1 cellular context compared by ENCODE assay signal in the genomic region with DNA sequence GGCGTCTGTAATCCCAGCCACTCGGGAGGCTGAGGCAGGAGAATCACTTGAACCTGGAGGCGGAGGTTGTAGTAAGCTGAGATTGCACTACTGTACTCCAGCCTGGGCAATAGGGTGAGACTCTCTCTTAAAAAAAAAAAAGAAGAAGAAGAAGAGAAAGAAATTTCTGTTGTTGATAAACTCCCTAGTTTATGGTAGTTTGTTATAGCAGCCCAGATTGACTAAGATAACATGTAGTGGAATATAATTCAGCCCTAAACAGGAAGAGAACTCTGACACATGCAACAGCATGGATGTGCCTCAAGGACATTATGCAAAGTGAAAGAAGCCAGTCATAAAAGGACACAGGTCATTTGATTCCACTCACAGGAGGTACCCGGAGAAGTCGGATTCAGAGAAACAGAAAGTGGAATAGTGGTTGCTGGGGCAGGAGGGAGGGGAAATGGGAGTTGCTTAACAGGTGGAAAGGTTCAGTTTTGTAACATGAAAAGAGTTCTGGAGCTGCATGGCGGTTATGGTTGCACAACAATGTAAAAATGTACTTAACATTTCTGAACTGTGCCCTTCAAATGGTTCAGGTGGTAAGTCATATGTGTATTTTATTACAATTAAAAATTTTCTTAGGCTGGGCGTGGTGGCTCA.
TF ChIP-seq lines count a peak whose summit lies in the region.

No MANE protein-coding gene starts in this region.

TF ChIP-seq in HepG2, 621 proteins besides CTCF, POLR2A, EP300 and RAD21 (continued from another document and continues in another):
- TF ChIP-seq, protein P1, sequence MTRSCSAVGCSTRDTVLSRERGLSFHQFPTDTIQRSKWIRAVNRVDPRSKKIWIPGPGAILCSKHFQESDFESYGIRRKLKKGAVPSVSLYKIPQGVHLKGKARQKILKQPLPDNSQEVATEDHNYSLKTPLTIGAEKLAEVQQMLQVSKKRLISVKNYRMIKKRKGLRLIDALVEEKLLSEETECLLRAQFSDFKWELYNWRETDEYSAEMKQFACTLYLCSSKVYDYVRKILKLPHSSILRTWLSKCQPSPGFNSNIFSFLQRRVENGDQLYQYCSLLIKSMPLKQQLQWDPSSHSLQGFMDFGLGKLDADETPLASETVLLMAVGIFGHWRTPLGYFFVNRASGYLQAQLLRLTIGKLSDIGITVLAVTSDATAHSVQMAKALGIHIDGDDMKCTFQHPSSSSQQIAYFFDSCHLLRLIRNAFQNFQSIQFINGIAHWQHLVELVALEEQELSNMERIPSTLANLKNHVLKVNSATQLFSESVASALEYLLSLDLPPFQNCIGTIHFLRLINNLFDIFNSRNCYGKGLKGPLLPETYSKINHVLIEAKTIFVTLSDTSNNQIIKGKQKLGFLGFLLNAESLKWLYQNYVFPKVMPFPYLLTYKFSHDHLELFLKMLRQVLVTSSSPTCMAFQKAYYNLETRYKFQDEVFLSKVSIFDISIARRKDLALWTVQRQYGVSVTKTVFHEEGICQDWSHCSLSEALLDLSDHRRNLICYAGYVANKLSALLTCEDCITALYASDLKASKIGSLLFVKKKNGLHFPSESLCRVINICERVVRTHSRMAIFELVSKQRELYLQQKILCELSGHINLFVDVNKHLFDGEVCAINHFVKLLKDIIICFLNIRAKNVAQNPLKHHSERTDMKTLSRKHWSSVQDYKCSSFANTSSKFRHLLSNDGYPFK (CRISPR knock-in tag; IDR thresholded peaks at IDR 0.05; ENCODE audit: borderline replicate concordance): no peak
- TF ChIP-seq SMARCE1 (IDR thresholded peaks at IDR 0.05; ENCODE audit: borderline replicate concordance) (no peak), ZBTB37 (CRISPR knock-in tag; IDR thresholded peaks at IDR 0.05) (no peak), ZZZ3 (CRISPR knock-in tag; IDR thresholded peaks at IDR 0.05; ENCODE audit: borderline replicate concordance) (no peak), HNRNPUL1 (IDR thresholded peaks at IDR 0.05; ENCODE audit: low read depth, low read length) (no peak), RBM39 (IDR thresholded peaks at IDR 0.05; ENCODE audit: low read depth, low read length, poor library complexity, severe bottlenecking) (no peak), XRCC5 (optimal IDR thresholded peaks at IDR 0.05; ENCODE audit: low read length) (no peak), ZNF431 (CRISPR knock-in tag; IDR thresholded peaks at IDR 0.05; ENCODE audit: borderline replicate concordance, low read depth) (no peak), THAP11 (CRISPR knock-in tag; IDR thresholded peaks at IDR 0.05) (peak; percentile 79), FOXP1 (IDR thresholded peaks at IDR 0.05) (no peak), FOXP1 (CRISPR knock-in tag; IDR thresholded peaks at IDR 0.05) (peak; percentile 83), RCOR2 (CRISPR knock-in tag; IDR thresholded peaks at IDR 0.05) (peak; percentile 99), ZBTB26 (CRISPR knock-in tag; IDR thresholded peaks at IDR 0.05; ENCODE audit: borderline replicate concordance) (peak; percentile 62; the same call in 1 of the 2 replicates), ZNF761 (CRISPR knock-in tag; conservative IDR thresholded peaks at IDR 0.05) (0 out of 2 replicates have a peak, but pooled peaks have one; percentile 1), FOXP4 (CRISPR knock-in tag; IDR thresholded peaks at IDR 0.05) (peak; percentile 89), HMG20B (CRISPR knock-in tag; conservative IDR thresholded peaks at IDR 0.05) (0 out of 2 replicates have a peak, but pooled peaks have one; percentile 38), GATA4 (IDR thresholded peaks at IDR 0.05; ENCODE audit: borderline replicate concordance, low read depth) (peak; percentile 57; the same call in 1 of the 2 replicates), TOE1 (CRISPR knock-in tag; IDR thresholded peaks at IDR 0.05) (peak; percentile 79; the same call in 1 of the 2 replicates), BRCA1 (CRISPR knock-in tag; IDR thresholded peaks at IDR 0.05) (0 out of 2 replicates have a peak, but pooled peaks have one; percentile 79), ZNF30 (CRISPR knock-in tag; IDR thresholded peaks at IDR 0.05) (no peak), SALL2 (CRISPR knock-in tag; IDR thresholded peaks at IDR 0.05) (0 out of 2 replicates have a peak, but pooled peaks have one; percentile 51), ESRRA (CRISPR knock-in tag; IDR thresholded peaks at IDR 0.05; ENCODE audit: low read depth) (peak; percentile 57), FOSL2 (CRISPR knock-in tag; IDR thresholded peaks at IDR 0.05) (peak; percentile 83), ZBTB7B (CRISPR knock-in tag; IDR thresholded peaks at IDR 0.05) (peak; percentile 78; the same call in 1 of the 2 replicates), ZNF10 (CRISPR knock-in tag; IDR thresholded peaks at IDR 0.05; ENCODE audit: borderline replicate concordance, low read depth) (no peak), MEIS2 (CRISPR knock-in tag; IDR thresholded peaks at IDR 0.05) (peak; percentile 38; the same call in 1 of the 2 replicates), ZNF784 (CRISPR knock-in tag; IDR thresholded peaks at IDR 0.05; ENCODE audit: borderline replicate concordance) (no peak), USF2 (IDR thresholded peaks at IDR 0.05; ENCODE audit: low read depth, low read length) (no peak), USF2 (CRISPR knock-in tag; IDR thresholded peaks at IDR 0.05; ENCODE audit: borderline replicate concordance) (no peak), GLMP (CRISPR knock-in tag; IDR thresholded peaks at IDR 0.05; ENCODE audit: borderline replicate concordance) (no peak), TARDBP (CRISPR knock-in tag; IDR thresholded peaks at IDR 0.05) (peak; percentile 79), ZFP90 (CRISPR knock-in tag; IDR thresholded peaks at IDR 0.05; ENCODE audit: borderline replicate concordance) (peak; percentile 37), MAX (IDR thresholded peaks at IDR 0.05) (peak; percentile 56; the same call in 1 of the 2 replicates), HNF4A (CRISPR knock-in tag; IDR thresholded peaks at IDR 0.05) (peak; percentile 94)
- TF ChIP-seq, protein P2, sequence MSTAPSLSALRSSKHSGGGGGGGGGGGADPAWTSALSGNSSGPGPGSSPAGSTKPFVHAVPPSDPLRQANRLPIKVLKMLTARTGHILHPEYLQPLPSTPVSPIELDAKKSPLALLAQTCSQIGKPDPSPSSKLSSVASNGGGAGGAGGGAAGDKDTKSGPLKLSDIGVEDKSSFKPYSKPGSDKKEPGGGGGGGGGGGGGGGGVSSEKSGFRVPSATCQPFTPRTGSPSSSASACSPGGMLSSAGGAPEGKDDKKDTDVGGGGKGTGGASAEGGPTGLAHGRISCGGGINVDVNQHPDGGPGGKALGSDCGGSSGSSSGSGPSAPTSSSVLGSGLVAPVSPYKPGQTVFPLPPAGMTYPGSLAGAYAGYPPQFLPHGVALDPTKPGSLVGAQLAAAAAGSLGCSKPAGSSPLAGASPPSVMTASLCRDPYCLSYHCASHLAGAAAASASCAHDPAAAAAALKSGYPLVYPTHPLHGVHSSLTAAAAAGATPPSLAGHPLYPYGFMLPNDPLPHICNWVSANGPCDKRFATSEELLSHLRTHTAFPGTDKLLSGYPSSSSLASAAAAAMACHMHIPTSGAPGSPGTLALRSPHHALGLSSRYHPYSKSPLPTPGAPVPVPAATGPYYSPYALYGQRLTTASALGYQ (CRISPR knock-in tag; IDR thresholded peaks at IDR 0.05): 0 out of 2 replicates have a peak, but pooled peaks have one; percentile 62
- TF ChIP-seq, protein P3, sequence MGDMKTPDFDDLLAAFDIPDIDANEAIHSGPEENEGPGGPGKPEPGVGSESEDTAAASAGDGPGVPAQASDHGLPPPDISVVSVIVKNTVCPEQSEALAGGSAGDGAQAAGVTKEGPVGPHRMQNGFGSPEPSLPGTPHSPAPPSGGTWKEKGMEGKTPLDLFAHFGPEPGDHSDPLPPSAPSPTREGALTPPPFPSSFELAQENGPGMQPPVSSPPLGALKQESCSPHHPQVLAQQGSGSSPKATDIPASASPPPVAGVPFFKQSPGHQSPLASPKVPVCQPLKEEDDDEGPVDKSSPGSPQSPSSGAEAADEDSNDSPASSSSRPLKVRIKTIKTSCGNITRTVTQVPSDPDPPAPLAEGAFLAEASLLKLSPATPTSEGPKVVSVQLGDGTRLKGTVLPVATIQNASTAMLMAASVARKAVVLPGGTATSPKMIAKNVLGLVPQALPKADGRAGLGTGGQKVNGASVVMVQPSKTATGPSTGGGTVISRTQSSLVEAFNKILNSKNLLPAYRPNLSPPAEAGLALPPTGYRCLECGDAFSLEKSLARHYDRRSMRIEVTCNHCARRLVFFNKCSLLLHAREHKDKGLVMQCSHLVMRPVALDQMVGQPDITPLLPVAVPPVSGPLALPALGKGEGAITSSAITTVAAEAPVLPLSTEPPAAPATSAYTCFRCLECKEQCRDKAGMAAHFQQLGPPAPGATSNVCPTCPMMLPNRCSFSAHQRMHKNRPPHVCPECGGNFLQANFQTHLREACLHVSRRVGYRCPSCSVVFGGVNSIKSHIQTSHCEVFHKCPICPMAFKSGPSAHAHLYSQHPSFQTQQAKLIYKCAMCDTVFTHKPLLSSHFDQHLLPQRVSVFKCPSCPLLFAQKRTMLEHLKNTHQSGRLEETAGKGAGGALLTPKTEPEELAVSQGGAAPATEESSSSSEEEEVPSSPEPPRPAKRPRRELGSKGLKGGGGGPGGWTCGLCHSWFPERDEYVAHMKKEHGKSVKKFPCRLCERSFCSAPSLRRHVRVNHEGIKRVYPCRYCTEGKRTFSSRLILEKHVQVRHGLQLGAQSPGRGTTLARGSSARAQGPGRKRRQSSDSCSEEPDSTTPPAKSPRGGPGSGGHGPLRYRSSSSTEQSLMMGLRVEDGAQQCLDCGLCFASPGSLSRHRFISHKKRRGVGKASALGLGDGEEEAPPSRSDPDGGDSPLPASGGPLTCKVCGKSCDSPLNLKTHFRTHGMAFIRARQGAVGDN (CRISPR knock-in tag; IDR thresholded peaks at IDR 0.05): no peak
